Comparison of ENCODE assay signal across 14 cellular contexts in the genomic region with DNA sequence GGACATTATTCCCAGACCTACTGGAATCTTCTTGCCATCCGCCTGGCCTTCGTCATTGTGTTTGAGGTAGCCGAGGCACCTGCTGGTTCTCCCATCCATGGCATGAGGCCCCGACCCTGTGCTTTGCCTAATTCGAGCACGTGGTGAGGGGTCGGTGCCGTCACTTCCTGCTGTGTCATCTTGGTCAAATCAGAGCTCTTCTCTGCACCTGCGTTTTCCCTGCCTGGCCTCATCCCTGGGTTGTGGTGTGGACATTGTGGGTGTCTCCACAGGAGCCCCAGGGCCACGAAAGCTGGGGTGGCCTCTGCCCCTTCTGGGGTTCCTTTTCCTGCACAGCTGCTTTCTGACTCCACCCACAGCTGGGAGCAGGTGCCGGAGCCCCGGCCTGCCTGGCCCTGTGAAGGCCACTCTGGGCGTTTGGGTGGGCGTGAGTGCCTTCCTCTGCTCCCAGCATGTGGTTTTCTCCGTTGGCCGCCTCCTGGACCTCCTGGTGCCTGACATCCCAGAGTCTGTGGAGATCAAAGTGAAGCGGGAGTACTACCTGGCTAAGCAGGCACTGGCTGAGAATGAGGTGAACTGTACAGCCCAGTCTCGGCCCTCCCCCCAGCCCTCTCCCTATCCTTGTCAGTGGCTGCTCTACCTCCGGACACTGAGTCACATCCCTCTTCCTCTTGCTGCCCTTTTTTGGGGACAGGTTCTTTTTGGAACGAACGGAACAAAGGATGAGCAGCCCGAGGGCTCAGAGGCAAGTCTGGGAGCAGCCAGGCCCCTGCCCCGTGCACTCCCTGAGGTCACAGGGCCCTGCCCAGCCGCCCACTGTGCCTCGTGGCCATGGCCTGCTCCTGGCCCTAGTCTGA. TPM values are rescaled to one million over a fixed set of nuclear protein-coding genes. Genes with fewer than 3 reads are reported as not detected.
DNase-seq lines count a peak whose midpoint lies in the region; ATAC-seq, FAIRE-seq and TF ChIP-seq lines count a peak whose summit lies in the region.
"Had no signal": no experiment of that assay in that cellular context is flagged by ENCODE, and none has a peak within 500 bp of the region (broad histone marks: within the 10 kb centered on the region; RNA-seq: fewer than 3 reads in every experiment).

No MANE protein-coding gene starts in this region.

- no peaks in the 10 kb centered on the region for H3K9me2 ChIP-seq in Karpas-422 (replicated peaks; ENCODE audit: insufficient read depth, low read length)

- peaks cover 11% of the 10 kb centered on the region for H3K4me1 Mint-ChIP-seq in MCF 10A (ENCODE audit: insufficient read depth, unreplicated experiment)

- DNase-seq in MCF 10A (ENCODE audit: unreplicated experiment) (peak; percentile 54), breast epithelium (ENCODE audit: low spot score in 2 of 2) (no peak), K562 (ENCODE audit: extremely low read depth in 1 of 4, low spot score in 3 of 4) (no peak), left colon (no peak), urothelium cell line (ENCODE audit: low spot score) (peak; percentile 36), Karpas-422 (no peak), pons (ENCODE audit: low spot score) (no peak), NCI-H146 (lab: John Stamatoyannopoulos, UW) (no peak)
- DNase-seq: activated gamma-delta T cell treated with Interleukin-2 at 50 U/mL for 16 hours, AML-193, NCI-H774, T-helper 9 cell had no signal

- WGBS in K562 (ENCODE audit: insufficient coverage, low coverage, missing lambda C conversion rate) = 66% methylated on average over 14 of the region's 25 CpGs

- CTCF ChIA-PET in MCF 10A (lab: Yijun Ruan, JAX) (interaction anchor here (0.7 kb wide), 1 partner anchor 220 kb away, joined by 3 read pairs; no protein-coding TSS in a partner anchor), K562 (lab: Yijun Ruan, JAX; ENCODE audit: low intra/inter-chr PET ratio) (no interaction called here)

- intact Hi-C loops in MCF 10A (cut with micrococcal nuclease) (no loop called here), breast epithelium (cut with DNase I; ENCODE audit: low total_unique reads) (no loop called here), K562 (cut with micrococcal nuclease) (no loop called here), left colon (cut with DNase I, micrococcal nuclease) (no loop called here)

- H3K79me2 ChIP-seq in K562 (ENCODE audit: control insufficient read depth, insufficient read depth, low read length) (peaks cover 15% of the 10 kb centered on the region), Karpas-422 (ENCODE audit: low read length) (no peaks in the 10 kb centered on the region)

- no peak for TF ChIP-seq RAD21 in K562 (CRISPR knock-in tag; conservative IDR thresholded peaks at IDR 0.05 in 1 of 2, IDR thresholded peaks at IDR 0.05 in 1 of 2)

- H3K27me3 ChIP-seq in breast epithelium (no peaks in the 10 kb centered on the region), K562 (ENCODE audit: control insufficient read depth in 2 of 2, insufficient read depth in 2 of 2, low read length in 2 of 2) (no peaks in the 10 kb centered on the region), Karpas-422 (ENCODE audit: low read length) (no peaks in the 10 kb centered on the region)

- peaks cover 9% of the 10 kb centered on the region; the same call in 1 of the 2 replicates for H4K20me1 ChIP-seq in K562 (replicated peaks; ENCODE audit: control insufficient read depth, insufficient read depth, low read length)
- no peaks in the 10 kb centered on the region for H4K20me1 ChIP-seq in Karpas-422 (ENCODE audit: insufficient read depth, low read depth, low read length)

- H3K4me2 ChIP-seq in K562 (ENCODE audit: insufficient read depth, low read length) (no peak overlapping the region), Karpas-422 (ENCODE audit: low read depth, low read length, poor library complexity, severe bottlenecking) (no peak overlapping the region)

- TF ChIP-seq EP300 in K562 (IDR thresholded peaks at IDR 0.05; ENCODE audit: low read length) = no peak

- no peaks in the 10 kb centered on the region for H3K9me3 Mint-ChIP-seq in MCF 10A (ENCODE audit: unreplicated experiment)

- BruUV-seq in MCF 10A (replicated peaks; lab: Mats Ljungman, UMichigan) (no TSS peak), K562 (replicated peaks; lab: Mats Ljungman, UMichigan) (no TSS peak)

- in situ Hi-C loops in K562 (cut with MboI) = no loop called here

- H3K36me3 ChIP-seq in breast epithelium (no peaks in the 10 kb centered on the region), K562 (ENCODE audit: control insufficient read depth, insufficient read depth, low read length) (peaks cover 30% of the 10 kb centered on the region; the same call in 2 of the 3 replicates), Karpas-422 (ENCODE audit: insufficient read depth, low read length) (no peaks in the 10 kb centered on the region; the same call in 1 of the 2 replicates)

- H3K27ac Mint-ChIP-seq in MCF 10A (ENCODE audit: low read depth, unreplicated experiment) = peak overlapping the region; percentile 77

- no peak overlapping the region for H3K4me3 ChIP-seq in breast epithelium
- H3K4me3 ChIP-seq in K562 = no peak overlapping the region
- no peak overlapping the region for H3K4me3 ChIP-seq in Karpas-422 (ENCODE audit: low read length)

- TF ChIP-seq CTCF in MCF 10A (IDR thresholded peaks at IDR 0.05; ENCODE audit: unreplicated experiment) = no peak
- TF ChIP-seq CTCF in breast epithelium (IDR thresholded peaks at IDR 0.05) = no peak
- no peak for TF ChIP-seq CTCF in K562 (IDR thresholded peaks at IDR 0.05 in 2 of 3, conservative IDR thresholded peaks at IDR 0.05 in 1 of 3; ENCODE audit: insufficient read depth in 2 of 3, low read depth in 1 of 3, low read length in 3 of 3)

- peaks cover 5% of the 10 kb centered on the region for H3K9me1 ChIP-seq in K562 (ENCODE audit: control insufficient read depth, insufficient read depth, low read length)

- no peak for FAIRE-seq in K562 (lab: Jason Lieb, UNC)
- no peak for FAIRE-seq in urothelium cell line (lab: Jason Lieb, UNC)
- FAIRE-seq: islet of Langerhans had no signal

- H2AFZ ChIP-seq in K562 (ENCODE audit: low read depth, low read length) = no peak overlapping the region
- no peak overlapping the region for H2AFZ ChIP-seq in Karpas-422 (ENCODE audit: low read length)

- TF ChIP-seq POLR2A in breast epithelium (IDR thresholded peaks at IDR 0.05) (no peak), K562 (conservative IDR thresholded peaks at IDR 0.05) (no peak)

- no peak overlapping the region for H3K4me3 Mint-ChIP-seq in MCF 10A (ENCODE audit: unreplicated experiment)

- peaks cover 3 to 13% of the 10 kb centered on the region in 2 donors for H3K4me1 ChIP-seq in breast epithelium
- H3K4me1 ChIP-seq in K562 (replicated peaks in 1 of 2; ENCODE audit: control insufficient read depth in 2 of 2, insufficient read depth in 2 of 2, low read length in 2 of 2) = peaks cover 4 to 23% of the 10 kb centered on the region in 2 experiments; a peak in 3 of 5 replicates
- H3K4me1 ChIP-seq in Karpas-422 (ENCODE audit: low read length) = peaks cover 8% of the 10 kb centered on the region

- H3K27me3 Mint-ChIP-seq in MCF 10A (ENCODE audit: insufficient read depth, unreplicated experiment) = no peaks in the 10 kb centered on the region

- H3K9ac ChIP-seq in K562 (ENCODE audit: insufficient read depth in 1 of 2, low read depth in 2 of 2, low read length in 2 of 2) (peak overlapping the region in 1 of 2 experiments; percentile 7; a peak in 2 of 4 replicates), Karpas-422 (ENCODE audit: low read length) (no peak overlapping the region)

- POLR2A ChIA-PET in MCF 10A (lab: Yijun Ruan, JAX) (interaction anchor here (0.6 to 1.2 kb wide), 2 partner anchors 217 to 251 kb away, joined by 3 to 5 read pairs; no protein-coding TSS in a partner anchor), K562 (lab: Yijun Ruan, JAX) (interaction anchor here (0.7 kb wide), 1 partner anchor 13 kb away, joined by 3 read pairs; no protein-coding TSS in a partner anchor)

- H3K9me3 ChIP-seq in breast epithelium = no peaks in the 10 kb centered on the region
- H3K9me3 ChIP-seq in K562 (replicated peaks; ENCODE audit: control insufficient read depth, insufficient read depth, low read depth, low read length) = no peaks in the 10 kb centered on the region
- no peaks in the 10 kb centered on the region for H3K9me3 ChIP-seq in Karpas-422 (ENCODE audit: low read length)

- H3K36me3 Mint-ChIP-seq in MCF 10A (ENCODE audit: insufficient read depth, unreplicated experiment) = peaks cover 43% of the 10 kb centered on the region

- H3K27ac ChIP-seq in breast epithelium (no peak overlapping the region), K562 (ENCODE audit: extremely low read depth, low read depth, low read length) (no peak overlapping the region), Karpas-422 (ENCODE audit: low read length) (no peak overlapping the region)

- ATAC-seq in K562 (no peak), left colon (peak; percentile 11)

RNA-seq across cellular contexts. Expression of gene ANO7, which starts 35.0 kb away (rescaled TPM):
- total RNA-seq in MCF 10A (2022) (0.14 and 0.15 TPM in 2 replicates), breast epithelium (1 to 10 TPM in 1 of 3 donors, under 1 TPM in 1, not detected in 1; 0.98 to 1.6 TPM), K562 (2014; rRNA removed) (1.3 and 1.7 TPM in 2 replicates), K562 (2014; rRNA removed; fragmentation: Illumina TruSeq; extraction: Trizol) (0.67 and 0.91 TPM in 2 replicates), K562 (2015; rRNA removed; fragmentation: Illumina TruSeq; extraction: Trizol) (1.1 TPM in 2 replicates), K562 (2021) (4.1 and 5.1 TPM in 2 replicates), left colon (100 to 1,000 TPM in 1 of 2 donors, 10 to 100 TPM in 1; 75.4 to 114 TPM)
- 12.7 and 25.7 TPM in 2 replicates for total RNA-seq in K562 (2011; cell fraction: chromatin; rRNA removed; ENCODE audit: low replicate concordance)
- total RNA-seq in K562 (2011; cell fraction: nucleolus; rRNA removed) = 12.8 and 13.2 TPM in 2 replicates
- 13.3 and 13.8 TPM in 2 replicates for total RNA-seq in K562 (2011; cell fraction: nucleoplasm; rRNA removed)
- polyA plus RNA-seq in K562 (2011; rRNA removed) (0.59 and 0.81 TPM in 2 replicates), K562 (2014; fragmentation: Illumina TruSeq; extraction: Trizol) (1.9 and 3.2 TPM in 2 replicates), K562 (2014; fragmentation: Nextera tagmentation; extraction: Ambion mirVana) (under 1 TPM; 0.28 to 0.46 TPM), K562 (2014; rRNA removed) (1.9 and 2.9 TPM in 2 replicates)
- 1.0 and 2.4 TPM in 2 replicates for polyA plus RNA-seq in K562 (2011; cell fraction: cytosol; rRNA removed)
- polyA plus RNA-seq in K562 (2011; cell fraction: nucleus; rRNA removed) = 2.5 and 4.8 TPM in 2 replicates
- 1.6 and 2.3 TPM in 2 replicates for polyA plus RNA-seq in K562 (2012)
- polyA minus RNA-seq in K562 (2011; rRNA and poly(A)+ RNA removed) = 0.75 and 1.7 TPM in 2 replicates
- polyA minus RNA-seq in K562 (2011; cell fraction: cytosol; rRNA and poly(A)+ RNA removed) = 3.9 and 4.2 TPM in 2 replicates
- polyA minus RNA-seq in K562 (2011; cell fraction: nucleus; rRNA and poly(A)+ RNA removed) = 2.3 and 3.2 TPM in 2 replicates
- total RNA-seq in Karpas-422 (2014; rRNA removed; shearing (Covaris generic); ENCODE audit: low replicate concordance) = 0.14 and 0.19 TPM in 2 replicates
- total RNA-seq: skeletal muscle tissue had no signal

Comparison
In these comparisons a context has a peak if more than half of its experiments do, and no peak if none do; other contexts are left out.
1. DNase-seq: peak in MCF 10A (single experiment) and urothelium cell line (single experiment); none in breast epithelium (0 of 2), K562 (0 of 4), left colon (0 of 2), Karpas-422 (single experiment), pons (single experiment) and NCI-H146 (single experiment).